1 cellular context compared by ENCODE assay signal in genomic region chrX:40175416-40176255, GRCh38.
TF ChIP-seq lines count a peak whose summit lies in the region.

No MANE protein-coding gene starts in this region.

TF ChIP-seq in HepG2, 621 proteins besides CTCF, POLR2A, EP300 and RAD21 (continued from another document and continues in another):
- no peak for TF ChIP-seq GMEB1 (CRISPR knock-in tag; IDR thresholded peaks at IDR 0.05; ENCODE audit: borderline replicate concordance)
- no peak for TF ChIP-seq TFAP4 (IDR thresholded peaks at IDR 0.05; ENCODE audit: borderline replicate concordance, low read depth)
- no peak for TF ChIP-seq TEAD2 (CRISPR knock-in tag; IDR thresholded peaks at IDR 0.05)
- no peak; the same call in 1 of the 2 replicates for TF ChIP-seq ZNF224 (CRISPR knock-in tag; IDR thresholded peaks at IDR 0.05)
- TF ChIP-seq NR2C2 (CRISPR knock-in tag; IDR thresholded peaks at IDR 0.05; ENCODE audit: borderline replicate concordance), result no peak
- no peak for TF ChIP-seq ZNF704 (CRISPR knock-in tag; IDR thresholded peaks at IDR 0.05; ENCODE audit: borderline replicate concordance)
- TF ChIP-seq NKX3-1 (CRISPR knock-in tag; IDR thresholded peaks at IDR 0.05), result no peak
- no peak for TF ChIP-seq ZNF275 (CRISPR knock-in tag; IDR thresholded peaks at IDR 0.05; ENCODE audit: borderline replicate concordance)
- no peak for TF ChIP-seq ZNF576 (CRISPR knock-in tag; IDR thresholded peaks at IDR 0.05)
- TF ChIP-seq ATAD3A (CRISPR knock-in tag; IDR thresholded peaks at IDR 0.05), result no peak
- TF ChIP-seq ZMYM3 (CRISPR knock-in tag; IDR thresholded peaks at IDR 0.05), result no peak
- TF ChIP-seq ZNF75D (CRISPR knock-in tag; IDR thresholded peaks at IDR 0.05; ENCODE audit: borderline replicate concordance), result no peak
- TF ChIP-seq ZNF318 (CRISPR knock-in tag; IDR thresholded peaks at IDR 0.05), result no peak
- 0 out of 2 replicates have a peak, but pooled peaks have one; percentile 17 for TF ChIP-seq ZNF543 (CRISPR knock-in tag; IDR thresholded peaks at IDR 0.05)
- no peak for TF ChIP-seq ZBTB44 (CRISPR knock-in tag; IDR thresholded peaks at IDR 0.05)
- TF ChIP-seq ZNF18 (CRISPR knock-in tag; IDR thresholded peaks at IDR 0.05; ENCODE audit: insufficient replicate concordance), result no peak
- no peak for TF ChIP-seq THRA (CRISPR knock-in tag; IDR thresholded peaks at IDR 0.05; ENCODE audit: borderline replicate concordance)
- TF ChIP-seq ZBTB37 (CRISPR knock-in tag; IDR thresholded peaks at IDR 0.05), result 0 out of 2 replicates have a peak, but pooled peaks have one; percentile 24
- TF ChIP-seq ZNF879 (CRISPR knock-in tag; IDR thresholded peaks at IDR 0.05), result no peak
- TF ChIP-seq NCOA1 (CRISPR knock-in tag; IDR thresholded peaks at IDR 0.05), result no peak
- TF ChIP-seq CREBL2 (CRISPR knock-in tag; IDR thresholded peaks at IDR 0.05; ENCODE audit: borderline replicate concordance), result no peak
- TF ChIP-seq POLR2AphosphoS5 (IDR thresholded peaks at IDR 0.05; ENCODE audit: low read depth, low read length), result peak; percentile 39; the same call in 1 of the 2 replicates
- TF ChIP-seq ZBTB46 (CRISPR knock-in tag; IDR thresholded peaks at IDR 0.05; ENCODE audit: borderline replicate concordance), result no peak
- TF ChIP-seq ZNF564 (CRISPR knock-in tag; IDR thresholded peaks at IDR 0.05), result 0 out of 2 replicates have a peak, but pooled peaks have one; percentile 33
- peak; percentile 28; the same call in 1 of the 2 replicates for TF ChIP-seq ZSCAN21 (CRISPR knock-in tag; IDR thresholded peaks at IDR 0.05; ENCODE audit: borderline replicate concordance)
- TF ChIP-seq AGO2 (optimal IDR thresholded peaks at IDR 0.05; ENCODE audit: low read depth, low read length), result peak; percentile 38
- no peak for TF ChIP-seq ARHGAP35 (CRISPR knock-in tag; IDR thresholded peaks at IDR 0.05; ENCODE audit: borderline replicate concordance)
- no peak for TF ChIP-seq ZNF337 (CRISPR knock-in tag; IDR thresholded peaks at IDR 0.05; ENCODE audit: borderline replicate concordance, low read depth)
- TF ChIP-seq PHF5A (CRISPR knock-in tag; IDR thresholded peaks at IDR 0.05; ENCODE audit: low read depth, unreplicated experiment), result no peak
